ENCODE assay signal across 12 cellular contexts in the genomic region with DNA sequence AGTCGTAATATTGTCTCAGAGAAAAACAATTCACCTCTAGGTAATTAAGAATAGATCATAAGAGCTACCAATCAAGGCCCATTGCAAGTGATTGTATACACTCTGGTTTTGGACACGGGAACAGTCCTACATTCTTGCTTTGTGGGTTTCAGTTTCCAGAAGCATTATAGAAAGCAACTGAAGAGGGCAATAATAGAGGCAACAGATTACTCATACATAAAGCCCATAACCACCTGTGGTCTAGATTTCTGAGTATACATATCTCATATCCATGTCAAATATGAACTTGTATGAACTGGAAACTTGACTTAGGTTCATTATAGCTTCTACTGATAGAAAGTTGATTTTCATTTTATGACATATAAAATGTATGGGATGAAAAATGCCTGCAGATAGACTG.
DNase-seq lines count a peak whose midpoint lies in the region; ATAC-seq, FAIRE-seq and TF ChIP-seq lines count a peak whose summit lies in the region.
"Had no signal": no experiment of that assay in that cellular context is flagged by ENCODE, and none has a peak within 500 bp of the region (broad histone marks: within the 10 kb centered on the region; RNA-seq: fewer than 3 reads in every experiment).

No MANE protein-coding gene starts in this region.

- no peak for FAIRE-seq in HTR-8/SVneo (lab: Jason Lieb, UNC)

- H3K27ac ChIP-seq in left ventricle myocardium inferior (replicated peaks): no peak overlapping the region
- H3K27ac ChIP-seq: HL-60 had no signal

- peak; percentile 98 for ATAC-seq in GM18858 (IDR thresholded peaks at IDR 0.05; ENCODE audit: unreplicated experiment)
- ATAC-seq in GM19468 (IDR thresholded peaks at IDR 0.05; ENCODE audit: extremely low read depth, unreplicated experiment): peak; percentile 80
- peak; percentile 98 for ATAC-seq in HG03045 (IDR thresholded peaks at IDR 0.05; ENCODE audit: unreplicated experiment)
- peak; percentile 94 for ATAC-seq in activated CD8-positive, alpha-beta T cell treated with anti-CD3 and anti-CD28 coated beads, Interleukin-2, amount 10 ng/mL, durations not matched to agents 7 days and 5 days
- ATAC-seq: Right ventricle myocardium inferior had no signal

- intact Hi-C loops in left ventricle myocardium inferior (cut with micrococcal nuclease) (no loop called here), Caco-2 (cut with micrococcal nuclease; ENCODE audit: unreplicated experiment) (no loop called here)

- peaks cover 30% of the 10 kb centered on the region for H3K4me1 Mint-ChIP-seq in activated CD8-positive, alpha-beta T cell treated with anti-CD3 and anti-CD28 coated beads, Interleukin-2, amount 10 ng/mL, durations not matched to agents 7 days and 5 days (ENCODE audit: low read depth)
- no peaks in the 10 kb centered on the region for H3K4me1 Mint-ChIP-seq in Caco-2 (ENCODE audit: low read depth, unreplicated experiment)

- no TSS peak for BruUV-seq in Caco-2 (replicated peaks; lab: Mats Ljungman, UMichigan)

- POLR2A ChIA-PET in activated CD8-positive, alpha-beta T cell treated with anti-CD3 and anti-CD28 coated beads, Interleukin-2, amount 10 ng/mL, durations not matched to agents 7 days and 5 days (lab: Charles Lee): interaction anchor here (1.0 to 1.4 kb wide), 2 partner anchors 65 to 203 kb away, joined by 3 to 4 read pairs; partner anchors contain the start of gene DIS3L2
- POLR2A ChIA-PET in Caco-2 (lab: Charles Lee): no interaction called here

- H3K4me1 ChIP-seq in left ventricle myocardium inferior: peaks cover 37% of the 10 kb centered on the region
- no peaks in the 10 kb centered on the region for H3K4me1 ChIP-seq in Caco-2

- H3K27me3 ChIP-seq in left ventricle myocardium inferior (ENCODE audit: low read depth): no peaks in the 10 kb centered on the region
- no peaks in the 10 kb centered on the region for H3K27me3 ChIP-seq in Caco-2 (replicated peaks; ENCODE audit: control insufficient read depth, insufficient read depth, low read length)
- H3K27me3 ChIP-seq: dorsolateral prefrontal cortex had no signal

- peak; percentile 29 for DNase-seq in activated CD8-positive, alpha-beta T cell treated with anti-CD3 and anti-CD28 coated beads, Interleukin-2, amount 10 ng/mL, durations not matched to agents 7 days and 5 days
- no peak for DNase-seq in left ventricle myocardium inferior
- DNase-seq in DMS79 treated with DMSO at 0.1 percent for 48 hours (lab: John Stamatoyannopoulos, UW): no peak
- no peak for DNase-seq in HTR-8/SVneo (ENCODE audit: insufficient read length, low spot score)
- DNase-seq in Caco-2: no peak
- DNase-seq: dorsolateral prefrontal cortex, NCI-H1694 treated with DMSO at 0.1 percent for 48 hours had no signal

- H3K4me3 ChIP-seq in left ventricle myocardium inferior: no peak overlapping the region
- H3K4me3 ChIP-seq in Caco-2 (ENCODE audit: low read depth, low read length): no peak overlapping the region
- H3K4me3 ChIP-seq: dorsolateral prefrontal cortex had no signal

- peaks cover 36% of the 10 kb centered on the region for H3K36me3 ChIP-seq in left ventricle myocardium inferior
- H3K36me3 ChIP-seq in Caco-2 (ENCODE audit: control insufficient read depth, insufficient read depth, low read length): no peaks in the 10 kb centered on the region

- H3K4me3 Mint-ChIP-seq in activated CD8-positive, alpha-beta T cell treated with anti-CD3 and anti-CD28 coated beads, Interleukin-2, amount 10 ng/mL, durations not matched to agents 7 days and 5 days: peak overlapping the region; percentile 16
- no peak overlapping the region for H3K4me3 Mint-ChIP-seq in Caco-2 (ENCODE audit: unreplicated experiment)

- CTCF ChIA-PET in activated CD8-positive, alpha-beta T cell treated with anti-CD3 and anti-CD28 coated beads, Interleukin-2, amount 10 ng/mL, durations not matched to agents 7 days and 5 days (lab: Charles Lee): interaction anchor here (0.7 to 1.6 kb wide), 9 partner anchors 10 to 300 kb away, joined by 3 to 5 read pairs (median 3); no protein-coding TSS in a partner anchor
- CTCF ChIA-PET in Caco-2 (lab: Charles Lee): no interaction called here

- no peaks in the 10 kb centered on the region for H3K9me3 Mint-ChIP-seq in activated CD8-positive, alpha-beta T cell treated with anti-CD3 and anti-CD28 coated beads, Interleukin-2, amount 10 ng/mL, durations not matched to agents 7 days and 5 days (ENCODE audit: insufficient read depth)
- no peaks in the 10 kb centered on the region for H3K9me3 Mint-ChIP-seq in Caco-2 (ENCODE audit: unreplicated experiment)

- H3K36me3 Mint-ChIP-seq in activated CD8-positive, alpha-beta T cell treated with anti-CD3 and anti-CD28 coated beads, Interleukin-2, amount 10 ng/mL, durations not matched to agents 7 days and 5 days (ENCODE audit: low read depth): peaks cover 58% of the 10 kb centered on the region
- no peaks in the 10 kb centered on the region for H3K36me3 Mint-ChIP-seq in Caco-2 (ENCODE audit: insufficient read depth, unreplicated experiment)

- no peaks in the 10 kb centered on the region for H3K27me3 Mint-ChIP-seq in activated CD8-positive, alpha-beta T cell treated with anti-CD3 and anti-CD28 coated beads, Interleukin-2, amount 10 ng/mL, durations not matched to agents 7 days and 5 days (ENCODE audit: low read depth)
- H3K27me3 Mint-ChIP-seq in Caco-2 (ENCODE audit: insufficient read depth, unreplicated experiment): no peaks in the 10 kb centered on the region

- H3K27ac Mint-ChIP-seq in activated CD8-positive, alpha-beta T cell treated with anti-CD3 and anti-CD28 coated beads, Interleukin-2, amount 10 ng/mL, durations not matched to agents 7 days and 5 days: no peak overlapping the region
- H3K27ac Mint-ChIP-seq in Caco-2 (ENCODE audit: unreplicated experiment): no peak overlapping the region

- no peak for TF ChIP-seq CTCF in left ventricle myocardium inferior (IDR thresholded peaks at IDR 0.05; ENCODE audit: borderline replicate concordance)
- TF ChIP-seq CTCF in Caco-2 (IDR thresholded peaks at IDR 0.05; ENCODE audit: insufficient read depth in 1 of 2, low read depth in 1 of 2, low read length in 1 of 2, severe bottlenecking in 1 of 2, unreplicated experiment in 1 of 2): no peak

- H3K9me3 ChIP-seq in left ventricle myocardium inferior (replicated peaks) (no peaks in the 10 kb centered on the region), Caco-2 (no peaks in the 10 kb centered on the region)
